21 cellular contexts compared by ENCODE assay signal in genomic region chr1:222347627-222348026, GRCh38.
DNase-seq lines count a peak whose midpoint lies in the region; ATAC-seq and TF ChIP-seq lines count a peak whose summit lies in the region.
"Had no signal": no experiment of that assay in that cellular context is flagged by ENCODE, and none has a peak within 500 bp of the region (broad histone marks: within the 10 kb centered on the region; RNA-seq: fewer than 3 reads in every experiment).

No MANE protein-coding gene starts in this region.

- H3K36me3 ChIP-seq in GM23338 (ENCODE audit: insufficient read depth), result no peaks in the 10 kb centered on the region
- H3K36me3 ChIP-seq: Peyer's patch had no signal

- no peaks in the 10 kb centered on the region; the same call in 2 of the 3 replicates for H3K9me3 Mint-ChIP-seq in GM23338
- H3K9me3 Mint-ChIP-seq: HFFc6 had no signal

- no peaks in the 10 kb centered on the region for H3K4me1 ChIP-seq in GM23338 (ENCODE audit: insufficient read depth)
- H3K4me1 ChIP-seq: Peyer's patch had no signal

- H4K20me1 ChIP-seq in GM23338 (replicated peaks; ENCODE audit: insufficient read depth), result no peaks in the 10 kb centered on the region

- no peak for TF ChIP-seq CTCF in GM23338 (conservative IDR thresholded peaks at IDR 0.05; ENCODE audit: low read depth in 2 of 2)

- no peak overlapping the region for H3K4me2 ChIP-seq in GM23338

- no peak for ATAC-seq in GM23338
- no peak for ATAC-seq in GM21447 (IDR thresholded peaks at IDR 0.05; ENCODE audit: unreplicated experiment)
- no peak for ATAC-seq in GM18498 (IDR thresholded peaks at IDR 0.05; ENCODE audit: unreplicated experiment)
- ATAC-seq: HepG2, Right ventricle myocardium inferior had no signal

- H3K27ac Mint-ChIP-seq in GM23338, result no peak overlapping the region
- H3K27ac Mint-ChIP-seq: HFFc6 had no signal

- peaks cover 9% of the 10 kb centered on the region; the same call in 1 of the 2 replicates for H3K9me2 ChIP-seq in GM23338 (ENCODE audit: insufficient read depth)

- H3K79me2 ChIP-seq in GM23338 (replicated peaks; ENCODE audit: insufficient read depth), result no peaks in the 10 kb centered on the region

- no peaks in the 10 kb centered on the region for H3F3A ChIP-seq in GM23338 (replicated peaks; ENCODE audit: low read depth)

- no peak overlapping the region for H3K4me3 ChIP-seq in GM23338
- H3K4me3 ChIP-seq: Peyer's patch had no signal

- H3K27me3 ChIP-seq in GM23338 (ENCODE audit: insufficient read depth), result no peaks in the 10 kb centered on the region
- H3K27me3 ChIP-seq: Peyer's patch had no signal

- H3K27me3 Mint-ChIP-seq in GM23338 (ENCODE audit: insufficient read depth, low read depth, poor library complexity), result no peaks in the 10 kb centered on the region

- H3K4me1 Mint-ChIP-seq in GM23338, result no peaks in the 10 kb centered on the region

- 0 out of 2 replicates have a peak overlapping the region, but pooled peaks have one; percentile 56 for H2AFZ ChIP-seq in GM23338

- no peak overlapping the region for H3K27ac ChIP-seq in GM23338 (ENCODE audit: low read depth)
- H3K27ac ChIP-seq: Peyer's patch had no signal

- no peaks in the 10 kb centered on the region for H3K36me3 Mint-ChIP-seq in GM23338 (ENCODE audit: low read depth)
- H3K36me3 Mint-ChIP-seq: CD4-positive, CD25-positive, alpha-beta regulatory T cell had no signal

- DNase-seq in DMS 273 treated with DMSO at 0.1 percent for 48 hours (lab: John Stamatoyannopoulos, UW) (peak; percentile 40), GM23338 (ENCODE audit: low spot score) (no peak), NCI-H524 treated with DMSO at 0.1 percent for 48 hours (lab: John Stamatoyannopoulos, UW) (peak; percentile 81), cerebellum (ENCODE audit: low spot score) (peak; percentile 67), SKM-1 (lab: John Stamatoyannopoulos, UW; ENCODE audit: unreplicated experiment) (no peak)
- DNase-seq: ACHN; AML-193; CD4-positive, CD25-positive, alpha-beta regulatory T cell; DMS79 treated with DMSO at 0.1 percent for 48 hours; GDM1; HFFc6; KG1; NCI-H146; NCI-H774; Peyer's patch; T-helper 1 cell; T1000 had no signal

- H3K4me3 Mint-ChIP-seq in GM23338, result no peak overlapping the region
- H3K4me3 Mint-ChIP-seq: CD4-positive, CD25-positive, alpha-beta regulatory T cell; HFFc6 had no signal

TF ChIP-seq in GM23338, 12 proteins besides CTCF, POLR2A, EP300 and RAD21:
- TF ChIP-seq CREB1 (CRISPR knock-in tag; IDR thresholded peaks at IDR 0.05; ENCODE audit: low read depth) (no peak), POLR2AphosphoS5 (IDR thresholded peaks at IDR 0.05; ENCODE audit: low read depth) (no peak), ZNF331 (CRISPR knock-in tag; IDR thresholded peaks at IDR 0.05; ENCODE audit: low read depth) (no peak), ETS1 (IDR thresholded peaks at IDR 0.05) (no peak), NANOG (IDR thresholded peaks at IDR 0.05; ENCODE audit: borderline replicate concordance) (no peak), JUNB (IDR thresholded peaks at IDR 0.05; ENCODE audit: unreplicated experiment) (no peak)
TF ChIP-seq in GM23338: peak in this region for 0.

Comparison
In these comparisons a context has a peak if more than half of its experiments do, and no peak if none do; other contexts are left out.
1. DNase-seq: peak in DMS 273 treated with DMSO at 0.1 percent for 48 hours (single experiment), NCI-H524 treated with DMSO at 0.1 percent for 48 hours (single experiment) and cerebellum (single experiment); none in GM23338 (single experiment) and SKM-1 (single experiment).